ENCODE assay signal across 17 cellular contexts in the genomic region with DNA sequence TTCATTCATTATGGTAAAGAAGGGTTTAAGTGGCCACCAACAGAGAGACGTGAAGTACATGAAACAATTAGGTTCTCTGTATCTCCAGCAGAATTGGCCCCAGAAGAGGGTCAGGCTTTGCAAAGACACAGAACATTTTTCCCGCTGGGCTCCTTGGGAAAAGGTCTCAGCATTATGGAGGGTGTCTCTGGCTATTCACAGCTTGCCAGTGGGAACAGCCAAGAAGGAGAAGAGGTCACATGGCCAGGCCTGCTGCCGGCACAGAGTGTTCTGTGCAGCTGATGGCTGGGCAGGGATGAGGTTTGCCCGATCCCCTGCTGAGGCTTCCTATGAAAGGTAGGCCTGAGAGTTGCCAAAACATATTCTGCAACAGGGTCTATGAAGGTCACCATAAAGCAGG.
DNase-seq lines count a peak whose midpoint lies in the region; ATAC-seq and TF ChIP-seq lines count a peak whose summit lies in the region.
"Had no signal": no experiment of that assay in that cellular context is flagged by ENCODE, and none has a peak within 500 bp of the region (broad histone marks: within the 10 kb centered on the region; RNA-seq: fewer than 3 reads in every experiment).

No MANE protein-coding gene starts in this region.

- 61 to 83% methylated on average over 1 to 4 of the region's 4 CpGs for WGBS in gastroesophageal sphincter (ENCODE audit: low coverage in 1 of 2), 2 donors

- TF ChIP-seq POLR2A in gastroesophageal sphincter (IDR thresholded peaks at IDR 0.05) = no peak

- H3K36me3 ChIP-seq in gastroesophageal sphincter (no peaks in the 10 kb centered on the region), stomach smooth muscle (ENCODE audit: control insufficient read depth in 2 of 2, insufficient read depth in 2 of 2, low read length in 2 of 2) (no peaks in the 10 kb centered on the region)
- H3K36me3 ChIP-seq: cardiac muscle cell, right lobe of liver had no signal

- H3K4me1 ChIP-seq in gastroesophageal sphincter (peaks cover 0 to 18% (median 0%) of the 10 kb centered on the region in 3 donors), stomach smooth muscle (ENCODE audit: control insufficient read depth, insufficient read depth, low read length) (no peaks in the 10 kb centered on the region)
- H3K4me1 ChIP-seq: A549, right lobe of liver had no signal

- peak; percentile 69 for DNase-seq in midbrain (lab: John Stamatoyannopoulos, UW)
- no peak for DNase-seq in retina
- DNase-seq: activated CD4-positive, alpha-beta T cell treated with anti-CD3 and anti-CD28 coated beads, Interleukin-2, amount 50 U/mL, for 1 hour; activated naive CD8-positive, alpha-beta T cell treated with anti-CD3 and anti-CD28 coated beads for 36 hours; activated T-cell treated with anti-CD3 and anti-CD28 coated beads, Interleukin-2, amount 50 U/mL, for 24 hours; CD4-positive, CD25-positive, alpha-beta regulatory T cell; NCI-H2081 treated with DMSO at 0.1 percent for 48 hours; right lobe of liver; stimulated activated CD4-positive, alpha-beta T cell treated with anti-CD3 and anti-CD28 coated beads, Interleukin-2, amount 100 ng/mL, for 48 hours had no signal

- peak overlapping the region; percentile 32; the same call in 1 of the 2 replicates for H3K27ac ChIP-seq in C4-2B
- H3K27ac ChIP-seq in gastroesophageal sphincter = peak overlapping the region in 3 of 4 donors; percentile 62 to 67 (median 63)
- peak overlapping the region; percentile 6 for H3K27ac ChIP-seq in stomach smooth muscle (ENCODE audit: low read length)
- H3K27ac ChIP-seq: A549, cardiac muscle cell had no signal

- peak; percentile 64 for TF ChIP-seq EP300 in gastroesophageal sphincter (IDR thresholded peaks at IDR 0.05)

- H3K9ac ChIP-seq in stomach smooth muscle (ENCODE audit: low read length in 2 of 2) = no peak overlapping the region

- H3K27me3 ChIP-seq in gastroesophageal sphincter = no peaks in the 10 kb centered on the region
- no peaks in the 10 kb centered on the region for H3K27me3 ChIP-seq in stomach smooth muscle (ENCODE audit: control insufficient read depth in 1 of 2, insufficient read depth in 2 of 2, low read length in 2 of 2)
- H3K27me3 ChIP-seq: right lobe of liver had no signal

- no peak for TF ChIP-seq CTCF in C4-2B (conservative IDR thresholded peaks at IDR 0.05)
- no peak for TF ChIP-seq CTCF in gastroesophageal sphincter (IDR thresholded peaks at IDR 0.05)

- H3K4me3 ChIP-seq in gastroesophageal sphincter = no peak overlapping the region
- H3K4me3 ChIP-seq in stomach smooth muscle (ENCODE audit: low read length in 2 of 2) = no peak overlapping the region
- H3K4me3 ChIP-seq: A549, cardiac muscle cell, right lobe of liver had no signal

- H3K9me3 ChIP-seq in gastroesophageal sphincter = no peaks in the 10 kb centered on the region
- no peaks in the 10 kb centered on the region for H3K9me3 ChIP-seq in stomach smooth muscle (ENCODE audit: control insufficient read depth in 2 of 2, low read length in 2 of 2)
- H3K9me3 ChIP-seq: right lobe of liver had no signal

- ATAC-seq in gastroesophageal sphincter (peak; percentile 55), HG03565 (IDR thresholded peaks at IDR 0.05; ENCODE audit: unreplicated experiment) (no peak), GM18498 (IDR thresholded peaks at IDR 0.05; ENCODE audit: unreplicated experiment) (no peak), HG03439 (IDR thresholded peaks at IDR 0.05; ENCODE audit: unreplicated experiment) (no peak)
- ATAC-seq: A549, right lobe of liver had no signal

Comparison
In these comparisons a context has a peak if more than half of its experiments do, and no peak if none do; other contexts are left out.
1. H3K27ac ChIP-seq: peak in every context shown above with its lines; median percentile 63 in gastroesophageal sphincter; 32 in C4-2B; 6 in stomach smooth muscle.